In the genomic region with DNA sequence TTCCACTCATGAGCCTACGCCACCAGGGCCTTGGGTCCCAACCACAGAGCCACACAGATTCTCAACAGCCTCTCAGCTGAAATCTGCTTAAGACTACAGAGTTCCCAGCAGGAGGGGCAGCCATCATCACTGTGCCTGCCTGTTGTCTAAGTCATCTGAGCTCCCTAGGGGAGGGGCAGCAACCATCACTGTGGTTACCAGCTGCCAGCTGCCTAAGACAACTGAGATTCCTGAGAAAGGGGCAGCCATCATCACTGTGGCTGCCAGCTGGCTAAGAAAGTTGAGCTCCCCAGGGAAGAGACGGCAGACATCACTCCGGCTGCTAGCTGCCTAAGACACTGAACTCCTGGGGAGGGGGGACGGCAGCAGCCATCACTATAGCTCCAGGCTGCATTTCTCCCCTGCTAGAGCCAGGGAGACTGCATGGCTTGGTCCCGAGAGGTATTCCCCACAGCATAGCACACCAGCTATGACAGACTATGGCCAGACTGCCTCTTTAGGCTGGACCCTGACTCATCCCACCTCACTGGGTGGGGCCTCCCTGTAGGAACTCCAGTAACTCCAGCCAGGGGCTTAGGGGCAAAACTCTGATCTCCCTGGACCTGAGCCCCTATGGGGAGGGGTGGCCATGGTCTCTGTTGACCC, we compare ENCODE assay signal across 15 cellular contexts. TPM values are rescaled to one million over a fixed set of nuclear protein-coding genes. Genes with fewer than 3 reads are reported as not detected.
A peak's percentile ranks its signal among the peaks of the same experiment; 100 is the strongest.
DNase-seq lines count a peak whose midpoint lies in the region; ATAC-seq and TF ChIP-seq lines count a peak whose summit lies in the region.
"Had no signal": no experiment of that assay in that cellular context is flagged by ENCODE, and none has a peak within 500 bp of the region (broad histone marks: within the 10 kb centered on the region; RNA-seq: fewer than 3 reads in every experiment).

No MANE protein-coding gene starts in this region.

- TF ChIP-seq CTCF in A673 (conservative IDR thresholded peaks at IDR 0.05; ENCODE audit: low read depth, low read length) (no peak), GM23338 (conservative IDR thresholded peaks at IDR 0.05; ENCODE audit: low read depth in 2 of 2) (no peak), endothelial cell (IDR thresholded peaks at IDR 0.05; ENCODE audit: unreplicated experiment) (no peak), left lung (IDR thresholded peaks at IDR 0.05) (no peak)

- H3K36me3 ChIP-seq in A673 (ENCODE audit: insufficient read depth, low read length, poor library complexity, severe bottlenecking) = no peaks in the 10 kb centered on the region
- no peaks in the 10 kb centered on the region for H3K36me3 ChIP-seq in GM23338 (ENCODE audit: insufficient read depth)
- H3K36me3 ChIP-seq in left lung = no peaks in the 10 kb centered on the region
- H3K36me3 ChIP-seq: prostate gland had no signal

- H3K4me1 ChIP-seq in A673 (ENCODE audit: insufficient read depth, low read length, poor library complexity, severe bottlenecking) (peaks cover 11% of the 10 kb centered on the region), GM23338 (ENCODE audit: insufficient read depth) (no peaks in the 10 kb centered on the region), left lung (no peaks in the 10 kb centered on the region)
- H3K4me1 ChIP-seq: prostate gland, testis had no signal

- ATAC-seq in GM23338 = peak; percentile 59; the same call in 2 of the 3 replicates
- ATAC-seq in left lung = no peak

- POLR2A ChIA-PET in A673 (lab: Charles Lee; ENCODE audit: low non-redundant PET) = no interaction called here

- H3K27me3 Mint-ChIP-seq in GM23338 (ENCODE audit: insufficient read depth, low read depth, poor library complexity) (peaks cover 4% of the 10 kb centered on the region), endothelial cell (ENCODE audit: unreplicated experiment) (no peaks in the 10 kb centered on the region)
- peaks cover 14% of the 10 kb centered on the region for H3K27me3 Mint-ChIP-seq in activated T-helper 1 cell treated with anti-CD3 and anti-CD28 coated beads, Interleukin-12 subunit alpha, Interleukin-12 subunit beta, Interleukin-2, Interleukin-4 antibody, amounts not matched to agents 30 ng/mL and 10 ng/mL and 1 ng/mL, durations not matched to agents 14 hours and 24 hours and 36 hours (ENCODE audit: insufficient read depth)

- intact Hi-C loops in A673 (cut with micrococcal nuclease; ENCODE audit: unreplicated experiment) (loop anchor here (1.0 to 2.0 kb wide), 2 partner anchors 96 to 273 kb away; no protein-coding TSS in a partner anchor), left lung (cut with DNase I) (no loop called here)
- intact Hi-C loops in activated T-helper 1 cell treated with anti-CD3 and anti-CD28 coated beads, Interleukin-12 subunit alpha, Interleukin-12 subunit beta, Interleukin-2, Interleukin-4 antibody, amounts not matched to agents 30 ng/mL and 10 ng/mL and 1 ng/mL, durations not matched to agents 14 hours and 24 hours and 36 hours (cut with micrococcal nuclease) = loop anchor here (5.0 kb wide), 1 partner anchor 275 kb away; no protein-coding TSS in a partner anchor

- H3K4me1 Mint-ChIP-seq in GM23338 (peaks cover 3% of the 10 kb centered on the region; the same call in 1 of the 3 replicates), endothelial cell (ENCODE audit: unreplicated experiment) (peaks cover 3% of the 10 kb centered on the region)
- H3K4me1 Mint-ChIP-seq in activated T-helper 1 cell treated with anti-CD3 and anti-CD28 coated beads, Interleukin-12 subunit alpha, Interleukin-12 subunit beta, Interleukin-2, Interleukin-4 antibody, amounts not matched to agents 30 ng/mL and 10 ng/mL and 1 ng/mL, durations not matched to agents 14 hours and 24 hours and 36 hours (ENCODE audit: low read depth) = no peaks in the 10 kb centered on the region

- CTCF ChIA-PET in A673 (lab: Charles Lee) = interaction anchor here (1.0 kb wide), 1 partner anchor 97 kb away, joined by 4 read pairs; no protein-coding TSS in a partner anchor

- no peak overlapping the region for H3K4me2 ChIP-seq in GM23338

- H3K27ac Mint-ChIP-seq in GM23338 (no peak overlapping the region), endothelial cell (ENCODE audit: unreplicated experiment) (no peak overlapping the region)
- no peak overlapping the region for H3K27ac Mint-ChIP-seq in activated T-helper 1 cell treated with anti-CD3 and anti-CD28 coated beads, Interleukin-12 subunit alpha, Interleukin-12 subunit beta, Interleukin-2, Interleukin-4 antibody, amounts not matched to agents 30 ng/mL and 10 ng/mL and 1 ng/mL, durations not matched to agents 14 hours and 24 hours and 36 hours

- H4K20me1 ChIP-seq in GM23338 (replicated peaks; ENCODE audit: insufficient read depth) = no peaks in the 10 kb centered on the region

- DNase-seq in A673 (ENCODE audit: low spot score) (peak; percentile 83), GM23338 (ENCODE audit: low spot score) (peak; percentile 25), NCI-H2196 treated with DMSO at 0.1 percent for 48 hours (lab: John Stamatoyannopoulos, UW; ENCODE audit: unreplicated experiment) (peak; percentile 4), fibroblast of peridontal ligament (ENCODE audit: extremely low read depth) (peak; percentile 45), endothelial cell (ENCODE audit: low spot score) (no peak), left lung (no peak)
- no peak for DNase-seq in activated T-helper 1 cell treated with anti-CD3 and anti-CD28 coated beads, Interleukin-12 subunit alpha, Interleukin-12 subunit beta, Interleukin-2, Interleukin-4 antibody, amounts not matched to agents 30 ng/mL and 10 ng/mL and 1 ng/mL, durations not matched to agents 14 hours and 24 hours and 36 hours (ENCODE audit: low spot score)
- DNase-seq in stimulated activated CD4-positive, alpha-beta T cell treated with anti-CD3 and anti-CD28 coated beads, Interleukin-2, amount 100 ng/mL, for 24 hours = no peak
- DNase-seq: AML-193; effector memory CD4-positive, alpha-beta T cell; Kasumi-1; mammary epithelial cell; OCI-M1; testis had no signal

- H3K4me3 ChIP-seq in A673 (ENCODE audit: low read depth, low read length, poor library complexity, severe bottlenecking) = no peak overlapping the region
- H3K4me3 ChIP-seq in GM23338 = no peak overlapping the region
- no peak overlapping the region for H3K4me3 ChIP-seq in left lung
- H3K4me3 ChIP-seq: prostate gland, testis had no signal

- peak overlapping the region; percentile 39; the same call in 1 of the 2 replicates for H2AFZ ChIP-seq in GM23338

- H3K27ac ChIP-seq in A673 (ENCODE audit: low read depth, low read length, poor library complexity, severe bottlenecking) = no peak overlapping the region
- no peak overlapping the region for H3K27ac ChIP-seq in GM23338 (ENCODE audit: low read depth)
- H3K27ac ChIP-seq in left lung = no peak overlapping the region
- H3K27ac ChIP-seq: prostate gland, testis had no signal

- H3K9me3 ChIP-seq in A673 (ENCODE audit: low read depth, low read length, poor library complexity, severe bottlenecking) = no peaks in the 10 kb centered on the region
- H3K9me3 ChIP-seq in left lung = no peaks in the 10 kb centered on the region
- H3K9me3 ChIP-seq: prostate gland, testis had no signal

- no peaks in the 10 kb centered on the region for H3K79me2 ChIP-seq in GM23338 (replicated peaks; ENCODE audit: insufficient read depth)

- H3K27me3 ChIP-seq in A673 (replicated peaks; ENCODE audit: insufficient read depth, low read depth, low read length, poor library complexity) = no peaks in the 10 kb centered on the region
- no peaks in the 10 kb centered on the region for H3K27me3 ChIP-seq in GM23338 (ENCODE audit: insufficient read depth)
- peaks cover 10 to 40% of the 10 kb centered on the region in 2 donors for H3K27me3 ChIP-seq in left lung
- H3K27me3 ChIP-seq: testis had no signal

- 0 out of 2 replicates have a peak, but pooled peaks cover 8% of the 10 kb centered on the region for H3K9me2 ChIP-seq in GM23338 (ENCODE audit: insufficient read depth)

- peaks cover 7% of the 10 kb centered on the region; the same call in 2 of the 3 replicates for H3K9me3 Mint-ChIP-seq in GM23338
- H3K9me3 Mint-ChIP-seq in activated T-helper 1 cell treated with anti-CD3 and anti-CD28 coated beads, Interleukin-12 subunit alpha, Interleukin-12 subunit beta, Interleukin-2, Interleukin-4 antibody, amounts not matched to agents 30 ng/mL and 10 ng/mL and 1 ng/mL, durations not matched to agents 14 hours and 24 hours and 36 hours = no peaks in the 10 kb centered on the region
- H3K9me3 Mint-ChIP-seq in endothelial cell (ENCODE audit: unreplicated experiment) = no peaks in the 10 kb centered on the region

- H3K4me3 Mint-ChIP-seq in GM23338 (no peak overlapping the region), endothelial cell (ENCODE audit: unreplicated experiment) (no peak overlapping the region)
- H3K4me3 Mint-ChIP-seq in activated T-helper 1 cell treated with anti-CD3 and anti-CD28 coated beads, Interleukin-12 subunit alpha, Interleukin-12 subunit beta, Interleukin-2, Interleukin-4 antibody, amounts not matched to agents 30 ng/mL and 10 ng/mL and 1 ng/mL, durations not matched to agents 14 hours and 24 hours and 36 hours = no peak overlapping the region

- H3K36me3 Mint-ChIP-seq in GM23338 (ENCODE audit: low read depth) (no peaks in the 10 kb centered on the region; the same call in 2 of the 3 replicates), endothelial cell (ENCODE audit: low read depth, unreplicated experiment) (no peaks in the 10 kb centered on the region)
- H3K36me3 Mint-ChIP-seq in activated T-helper 1 cell treated with anti-CD3 and anti-CD28 coated beads, Interleukin-12 subunit alpha, Interleukin-12 subunit beta, Interleukin-2, Interleukin-4 antibody, amounts not matched to agents 30 ng/mL and 10 ng/mL and 1 ng/mL, durations not matched to agents 14 hours and 24 hours and 36 hours (ENCODE audit: low read depth) = no peaks in the 10 kb centered on the region

- BruUV-seq in A673 (replicated peaks; lab: Mats Ljungman, UMichigan) = no TSS peak

- no peaks in the 10 kb centered on the region for H3F3A ChIP-seq in GM23338 (replicated peaks; ENCODE audit: low read depth)

RNA-seq across cellular contexts. Expression of a gene that starts 37.2 kb away (rescaled TPM):
- total RNA-seq in A673 (2021) (8.3 and 13.0 TPM in 2 replicates), endothelial cell (ENCODE audit: unreplicated experiment) (4.4 TPM), left lung (10 to 100 TPM; 23.2 to 87.8 TPM)
- total RNA-seq in GM23338 (2014; rRNA removed; shearing (Covaris generic)) = 15.1 and 16.2 TPM in 2 replicates
- polyA plus RNA-seq in GM23338 (2016; fragmentation: Nextera tagmentation; extraction: Ambion mirVana) = 12.7 and 13.8 TPM in 2 replicates
- total RNA-seq in activated T-helper 1 cell treated with anti-CD3 and anti-CD28 coated beads, Interleukin-12 subunit alpha, Interleukin-12 subunit beta, Interleukin-2, Interleukin-4 antibody, amounts not matched to agents 30 ng/mL and 10 ng/mL and 1 ng/mL, durations not matched to agents 14 hours and 24 hours and 36 hours = 0.20 and 0.21 TPM in 2 replicates

Comparison
In these comparisons a context has a peak if more than half of its experiments do, and no peak if none do; other contexts are left out.
1. DNase-seq: peak in A673 (single experiment), GM23338 (single experiment), NCI-H2196 treated with DMSO at 0.1 percent for 48 hours (single experiment) and fibroblast of peridontal ligament (single experiment); none in activated T-helper 1 cell treated with anti-CD3 and anti-CD28 coated beads, Interleukin-12 subunit alpha, Interleukin-12 subunit beta, Interleukin-2, Interleukin-4 antibody, amounts not matched to agents 30 ng/mL and 10 ng/mL and 1 ng/mL, durations not matched to agents 14 hours and 24 hours and 36 hours (single experiment), stimulated activated CD4-positive, alpha-beta T cell treated with anti-CD3 and anti-CD28 coated beads, Interleukin-2, amount 100 ng/mL, for 24 hours (0 of 2), endothelial cell (single experiment) and left lung (0 of 2).
2. intact Hi-C loops: an anchor here in A673 (1.0 to 2.0 kb wide) and activated T-helper 1 cell treated with anti-CD3 and anti-CD28 coated beads, Interleukin-12 subunit alpha, Interleukin-12 subunit beta, Interleukin-2, Interleukin-4 antibody, amounts not matched to agents 30 ng/mL and 10 ng/mL and 1 ng/mL, durations not matched to agents 14 hours and 24 hours and 36 hours (5.0 kb wide); none called in left lung.